ENCODE assay signal across 10 cellular contexts in genomic region chr14:77307099-77307496, GRCh38. TPM values are rescaled to one million over a fixed set of nuclear protein-coding genes. Genes with fewer than 3 reads are reported as not detected.
DNase-seq lines count a peak whose midpoint lies in the region; ATAC-seq and TF ChIP-seq lines count a peak whose summit lies in the region.
"Had no signal": no experiment of that assay in that cellular context is flagged by ENCODE, and none has a peak within 500 bp of the region (broad histone marks: within the 10 kb centered on the region; RNA-seq: fewer than 3 reads in every experiment).

No MANE protein-coding gene starts in this region.

- intact Hi-C loops in tibial artery (cut with DNase I; ENCODE audit: low total_unique reads) (no loop called here), CD14-positive monocyte (cut with micrococcal nuclease) (no loop called here)

- no peaks in the 10 kb centered on the region for H3K9me3 Mint-ChIP-seq in T-helper 1 cell treated with Interleukin-12 subunit alpha and Interleukin-12 subunit beta and Interleukin-4 antibody, amounts not matched to agents 30 μg/mL and 1 μg/mL, for 36 hours
- H3K9me3 Mint-ChIP-seq in mesothelial cell of epicardium = no peaks in the 10 kb centered on the region
- H3K9me3 Mint-ChIP-seq in activated naive CD4-positive, alpha-beta T cell treated with anti-CD3 and anti-CD28 coated beads, Interleukin-2, amount 50 U/mL, for 72 hours = no peaks in the 10 kb centered on the region
- H3K9me3 Mint-ChIP-seq in CD14-positive monocyte = peaks cover 0 to 5% (median 0%) of the 10 kb centered on the region in 7 donors
- H3K9me3 Mint-ChIP-seq in CD8-positive, alpha-beta memory T cell = no peaks in the 10 kb centered on the region

- H3K4me1 Mint-ChIP-seq in T-helper 1 cell treated with Interleukin-12 subunit alpha and Interleukin-12 subunit beta and Interleukin-4 antibody, amounts not matched to agents 30 μg/mL and 1 μg/mL, for 36 hours (ENCODE audit: low read depth) = peaks cover 21% of the 10 kb centered on the region
- H3K4me1 Mint-ChIP-seq in mesothelial cell of epicardium = peaks cover 18% of the 10 kb centered on the region
- H3K4me1 Mint-ChIP-seq in CD14-positive monocyte = peaks cover 30% of the 10 kb centered on the region
- H3K4me1 Mint-ChIP-seq in CD8-positive, alpha-beta memory T cell = peaks cover 0 to 12% (median 5%) of the 10 kb centered on the region in 3 donors

- no peaks in the 10 kb centered on the region for H3K36me3 Mint-ChIP-seq in T-helper 1 cell treated with Interleukin-12 subunit alpha and Interleukin-12 subunit beta and Interleukin-4 antibody, amounts not matched to agents 30 μg/mL and 1 μg/mL, for 36 hours (ENCODE audit: low read depth)
- H3K36me3 Mint-ChIP-seq in mesothelial cell of epicardium = peaks cover 11% of the 10 kb centered on the region
- peaks cover 0 to 14% of the 10 kb centered on the region in 2 donors for H3K36me3 Mint-ChIP-seq in activated naive CD4-positive, alpha-beta T cell treated with anti-CD3 and anti-CD28 coated beads, Interleukin-2, amount 50 U/mL, for 72 hours
- peaks cover 13 to 18% of the 10 kb centered on the region in 2 donors for H3K36me3 Mint-ChIP-seq in CD14-positive monocyte
- H3K36me3 Mint-ChIP-seq in CD8-positive, alpha-beta memory T cell = peaks cover 0 to 10% (median 9%) of the 10 kb centered on the region in 3 donors

- H3K4me3 ChIP-seq in choroid plexus epithelial cell (ENCODE audit: low read depth, low read length) (no peak overlapping the region), tibial artery (no peak overlapping the region)
- no peak overlapping the region for H3K4me3 ChIP-seq in CD8-positive, alpha-beta memory T cell (ENCODE audit: low read length)
- H3K4me3 ChIP-seq: thoracic aorta had no signal

- H3K27me3 ChIP-seq in tibial artery = no peaks in the 10 kb centered on the region
- no peaks in the 10 kb centered on the region for H3K27me3 ChIP-seq in CD8-positive, alpha-beta memory T cell (ENCODE audit: insufficient read depth, low read length, poor library complexity, severe bottlenecking)

- no peaks in the 10 kb centered on the region for H3K27me3 Mint-ChIP-seq in T-helper 1 cell treated with Interleukin-12 subunit alpha and Interleukin-12 subunit beta and Interleukin-4 antibody, amounts not matched to agents 30 μg/mL and 1 μg/mL, for 36 hours (ENCODE audit: low read depth)
- H3K27me3 Mint-ChIP-seq in mesothelial cell of epicardium (ENCODE audit: low read depth) (no peaks in the 10 kb centered on the region), CD14-positive monocyte (ENCODE audit: low read depth in 3 of 3) (peaks cover 0 to 2% (median 0%) of the 10 kb centered on the region in 3 donors)
- H3K27me3 Mint-ChIP-seq in CD8-positive, alpha-beta memory T cell = peaks cover 0 to 1% of the 10 kb centered on the region in 2 donors

- H3K4me1 ChIP-seq in tibial artery = peaks cover 0 to 32% (median 21%) of the 10 kb centered on the region in 4 donors
- no peaks in the 10 kb centered on the region for H3K4me1 ChIP-seq in CD8-positive, alpha-beta memory T cell (ENCODE audit: insufficient read depth, low read length)

- CTCF ChIA-PET in CD8-positive, alpha-beta memory T cell (lab: Charles Lee) = interaction anchor here (0.7 to 1.9 kb wide), 4 partner anchors 9 to 1155 kb away, joined by 3 to 11 read pairs (median 5); partner anchors contain the start of genes GSTZ1 and POMT2

- H3K9me3 ChIP-seq in tibial artery = no peaks in the 10 kb centered on the region
- no peaks in the 10 kb centered on the region for H3K9me3 ChIP-seq in CD8-positive, alpha-beta memory T cell (ENCODE audit: low read length)
- H3K9me3 ChIP-seq: thoracic aorta had no signal

- POLR2A ChIA-PET in CD8-positive, alpha-beta memory T cell (lab: Charles Lee) = no interaction called here

- TF ChIP-seq CTCF in choroid plexus epithelial cell (conservative IDR thresholded peaks at IDR 0.05; ENCODE audit: low read depth, low read length) = no peak
- TF ChIP-seq CTCF in mesothelial cell of epicardium (IDR thresholded peaks at IDR 0.05; ENCODE audit: unreplicated experiment) = no peak
- TF ChIP-seq CTCF in tibial artery (IDR thresholded peaks at IDR 0.05) = no peak
- TF ChIP-seq CTCF in CD14-positive monocyte (IDR thresholded peaks at IDR 0.05) = no peak

- peak overlapping the region; percentile 30 to 47 for H3K27ac ChIP-seq in tibial artery
- H3K27ac ChIP-seq in CD8-positive, alpha-beta memory T cell (ENCODE audit: low read depth, low read length) = no peak overlapping the region

- peak overlapping the region; percentile 9 for H3K27ac Mint-ChIP-seq in T-helper 1 cell treated with Interleukin-12 subunit alpha and Interleukin-12 subunit beta and Interleukin-4 antibody, amounts not matched to agents 30 μg/mL and 1 μg/mL, for 36 hours
- H3K27ac Mint-ChIP-seq in mesothelial cell of epicardium (peak overlapping the region; percentile 91), CD14-positive monocyte (no peak overlapping the region)
- no peak overlapping the region for H3K27ac Mint-ChIP-seq in activated naive CD4-positive, alpha-beta T cell treated with anti-CD3 and anti-CD28 coated beads, Interleukin-2, amount 50 U/mL, for 72 hours
- H3K27ac Mint-ChIP-seq in CD8-positive, alpha-beta memory T cell = no peak overlapping the region

- peaks cover 0 to 24% (median 23%) of the 10 kb centered on the region in 3 donors for H3K36me3 ChIP-seq in tibial artery
- no peaks in the 10 kb centered on the region for H3K36me3 ChIP-seq in CD8-positive, alpha-beta memory T cell (ENCODE audit: insufficient read depth, low read length)

- no peak overlapping the region for H3K4me3 Mint-ChIP-seq in T-helper 1 cell treated with Interleukin-12 subunit alpha and Interleukin-12 subunit beta and Interleukin-4 antibody, amounts not matched to agents 30 μg/mL and 1 μg/mL, for 36 hours
- H3K4me3 Mint-ChIP-seq in mesothelial cell of epicardium (no peak overlapping the region), CD14-positive monocyte (no peak overlapping the region)
- H3K4me3 Mint-ChIP-seq in CD8-positive, alpha-beta memory T cell = no peak overlapping the region

- DNase-seq in T-helper 1 cell (no peak), choroid plexus epithelial cell (ENCODE audit: low read depth) (peak; percentile 36), mesothelial cell of epicardium (ENCODE audit: low spot score in 2 of 2, unreplicated experiment in 2 of 2) (no peak), tibial artery (no peak), CD14-positive monocyte (ENCODE audit: low spot score) (no peak)
- no peak for DNase-seq in activated naive CD4-positive, alpha-beta T cell treated with anti-CD3 and anti-CD28 coated beads, Interleukin-2, amount 50 U/mL, for 72 hours (ENCODE audit: low spot score in 2 of 2)
- DNase-seq in CD8-positive, alpha-beta memory T cell = no peak
- DNase-seq: NCI-H524 treated with DMSO at 0.1 percent for 48 hours had no signal

- no peak for ATAC-seq in activated naive CD4-positive, alpha-beta T cell treated with anti-CD3 and anti-CD28 coated beads, Interleukin-2, amount 50 U/mL, for 72 hours

RNA-seq across cellular contexts. Expression of gene POMT2, which starts 13.6 kb away (rescaled TPM):
- total RNA-seq in mesothelial cell of epicardium = 40.5 to 46.1 TPM (median 45.3 TPM) in 3 replicates
- total RNA-seq in activated naive CD4-positive, alpha-beta T cell treated with anti-CD3 and anti-CD28 coated beads, Interleukin-2, amount 50 U/mL, for 72 hours = 10 to 100 TPM; 15.5 to 18.0 TPM
- 1 to 10 TPM; 1.5 to 1.8 TPM for polyA plus RNA-seq in CD14-positive monocyte
- 10 to 100 TPM; 19.0 to 21.6 TPM for total RNA-seq in CD8-positive, alpha-beta memory T cell
- polyA plus RNA-seq in CD8-positive, alpha-beta memory T cell = 1.7 TPM

RNA-seq across cellular contexts. Expression of gene GSTZ1, which starts 13.7 kb away (rescaled TPM):
- total RNA-seq in mesothelial cell of epicardium = 20.7 to 24.0 TPM (median 23.5 TPM) in 3 replicates
- 10 to 100 TPM; 13.9 to 22.2 TPM for total RNA-seq in activated naive CD4-positive, alpha-beta T cell treated with anti-CD3 and anti-CD28 coated beads, Interleukin-2, amount 50 U/mL, for 72 hours
- 10 to 100 TPM; 15.3 to 16.4 TPM for polyA plus RNA-seq in CD14-positive monocyte
- 10 to 100 TPM; 16.8 to 20.1 TPM for total RNA-seq in CD8-positive, alpha-beta memory T cell
- polyA plus RNA-seq in CD8-positive, alpha-beta memory T cell = 5.4 TPM

RNA-seq across cellular contexts. Expression of gene NGB, which starts 36.1 kb away (rescaled TPM):
- not detected in 3 replicates for total RNA-seq in mesothelial cell of epicardium
- total RNA-seq in activated naive CD4-positive, alpha-beta T cell treated with anti-CD3 and anti-CD28 coated beads, Interleukin-2, amount 50 U/mL, for 72 hours = not detected
- not detected for polyA plus RNA-seq in CD14-positive monocyte
- total RNA-seq in CD8-positive, alpha-beta memory T cell = not detected
- not detected for polyA plus RNA-seq in CD8-positive, alpha-beta memory T cell
- total RNA-seq: thoracic aorta had no signal

Comparison
In these comparisons a context has a peak if more than half of its experiments do, and no peak if none do; other contexts are left out.
1. H3K27ac Mint-ChIP-seq: peak in T-helper 1 cell treated with Interleukin-12 subunit alpha and Interleukin-12 subunit beta and Interleukin-4 antibody, amounts not matched to agents 30 μg/mL and 1 μg/mL, for 36 hours (single experiment) and mesothelial cell of epicardium (single experiment); none in activated naive CD4-positive, alpha-beta T cell treated with anti-CD3 and anti-CD28 coated beads, Interleukin-2, amount 50 U/mL, for 72 hours (0 of 2), CD14-positive monocyte (0 of 7) and CD8-positive, alpha-beta memory T cell (0 of 8).